ENCODE assay signal across 1 cellular context in genomic region chr2:61898810-61899209, GRCh38.
TF ChIP-seq lines count a peak whose summit lies in the region.

No MANE protein-coding gene starts in this region.

TF ChIP-seq in H1, 55 proteins besides CTCF, POLR2A, EP300 and RAD21:
- TF ChIP-seq SP4 (IDR thresholded peaks at IDR 0.05; ENCODE audit: low read length) (no peak), JUND (IDR thresholded peaks at IDR 0.05; ENCODE audit: low read length) (no peak), KDM4A (IDR thresholded peaks at IDR 0.05; ENCODE audit: low read depth, low read length, severe bottlenecking) (no peak), SP2 (IDR thresholded peaks at IDR 0.05; ENCODE audit: low read length) (no peak), SIN3A (conservative IDR thresholded peaks at IDR 0.05 in 1 of 2, IDR thresholded peaks at IDR 0.05 in 1 of 2; ENCODE audit: low read depth in 1 of 2, low read length in 2 of 2) (no peak), NRF1 (IDR thresholded peaks at IDR 0.05; ENCODE audit: low read depth, low read length) (no peak), E2F6 (IDR thresholded peaks at IDR 0.05) (no peak), EGR1 (IDR thresholded peaks at IDR 0.05; ENCODE audit: borderline replicate concordance, low read depth, low read length) (no peak), PHF8 (conservative IDR thresholded peaks at IDR 0.05; ENCODE audit: low read depth, low read length) (no peak), JUN (IDR thresholded peaks at IDR 0.05; ENCODE audit: low read depth, low read length) (no peak)
TF ChIP-seq in H1: peak in this region for 0.
